ENCODE assay signal across 37 cellular contexts in genomic region chr3:151419806-151420205, GRCh38. TPM values are rescaled to one million over a fixed set of nuclear protein-coding genes. Genes with fewer than 3 reads are reported as not detected.
"Had no signal": no experiment of that assay in that cellular context is flagged by ENCODE, and none has a peak within 500 bp of the region (broad histone marks: within the 10 kb centered on the region; RNA-seq: fewer than 3 reads in every experiment).

No MANE protein-coding gene starts in this region.

- FAIRE-seq: astrocyte, TTC549 had no signal

- H3K27ac Mint-ChIP-seq: activated CD4-positive, alpha-beta memory T cell treated with anti-CD3 and anti-CD28 coated beads, Interleukin-2, amount 10 ng/mL, durations not matched to agents 7 days and 5 days; activated CD4-positive, alpha-beta T cell treated with anti-CD3 and anti-CD28 coated beads for 36 hours; activated CD4-positive, alpha-beta T cell treated with anti-CD3 and anti-CD28 coated beads, Interleukin-2, amount 10 ng/mL, durations not matched to agents 7 days and 5 days; activated CD8-positive, alpha-beta memory T cell treated with anti-CD3 and anti-CD28 coated beads, Interleukin-2, amount 10 ng/mL, durations not matched to agents 7 days and 5 days; activated CD8-positive, alpha-beta T cell treated with anti-CD3 and anti-CD28 coated beads, Interleukin-2, amount 10 ng/mL, durations not matched to agents 7 days and 5 days; activated naive CD4-positive, alpha-beta T cell treated with anti-CD3 and anti-CD28 coated beads for 36 hours; activated naive CD4-positive, alpha-beta T cell treated with anti-CD3 and anti-CD28 coated beads, Interleukin-2, amount 50 U/mL, for 72 hours; activated naive CD8-positive, alpha-beta T cell treated with anti-CD3 and anti-CD28 coated beads for 36 hours; activated T-cell treated with anti-CD3 and anti-CD28 coated beads, Interleukin-2, amount 50 U/mL, for 24 hours; activated T-helper 2 cell treated with anti-CD3 and anti-CD28 coated beads, Interferon-gamma antibody, Interleukin-2, Interleukin-4, amounts not matched to agents 10 μg/mL and 5 μg/mL and 100 μg/mL, durations not matched to agents 14 hours and 24 hours and 36 hours; T-helper 1 cell treated with Interleukin-12 subunit alpha and Interleukin-12 subunit beta and Interleukin-4 antibody, amounts not matched to agents 30 μg/mL and 1 μg/mL, for 36 hours; T-helper 2 cell treated with Interferon-gamma antibody and Interleukin-4, amounts not matched to agents 5 μg/mL and 100 μg/mL, for 36 hours had no signal

- H3K4me3 ChIP-seq: adrenal gland, body of pancreas, breast epithelium had no signal

- ATAC-seq: activated CD4-positive, alpha-beta T cell treated with anti-CD3 and anti-CD28 coated beads for 36 hours; activated CD4-positive, CD25-positive, alpha-beta regulatory T cell treated with anti-CD3 and anti-CD28 coated beads, Interleukin-2, amount 50 U/mL, for 24 hours; activated CD8-positive, alpha-beta memory T cell treated with anti-CD3 and anti-CD28 coated beads, Interleukin-2, amount 10 ng/mL, durations not matched to agents 7 days and 5 days; activated CD8-positive, alpha-beta T cell treated with anti-CD3 and anti-CD28 coated beads, Interleukin-2, amount 10 ng/mL, durations not matched to agents 7 days and 5 days; activated naive CD4-positive, alpha-beta T cell treated with anti-CD3 and anti-CD28 coated beads, Interleukin-2, amount 50 U/mL, for 72 hours; body of pancreas had no signal

- H3K9me3 ChIP-seq: adrenal gland, body of pancreas, breast epithelium had no signal

- H3K36me3 Mint-ChIP-seq: activated CD8-positive, alpha-beta memory T cell treated with anti-CD3 and anti-CD28 coated beads, Interleukin-2, amount 10 ng/mL, durations not matched to agents 7 days and 5 days; activated naive CD4-positive, alpha-beta T cell treated with anti-CD3 and anti-CD28 coated beads, Interleukin-2, amount 50 U/mL, for 72 hours; activated naive CD8-positive, alpha-beta T cell treated with anti-CD3 and anti-CD28 coated beads for 36 hours had no signal

- H3K4me1 Mint-ChIP-seq: activated CD4-positive, alpha-beta memory T cell treated with anti-CD3 and anti-CD28 coated beads, Interleukin-2, amount 10 ng/mL, durations not matched to agents 7 days and 5 days; activated CD4-positive, alpha-beta T cell treated with anti-CD3 and anti-CD28 coated beads for 36 hours; activated CD4-positive, alpha-beta T cell treated with anti-CD3 and anti-CD28 coated beads, Interleukin-2, amount 10 ng/mL, durations not matched to agents 7 days and 5 days; activated naive CD8-positive, alpha-beta T cell treated with anti-CD3 and anti-CD28 coated beads for 36 hours had no signal

- H3K27ac ChIP-seq: adrenal gland, body of pancreas, brain microvascular endothelial cell, breast epithelium, VCaP had no signal

- H3K4me1 ChIP-seq: body of pancreas, breast epithelium had no signal

- H3K36me3 ChIP-seq: adrenal gland, brain microvascular endothelial cell, breast epithelium had no signal

- H3K4me3 Mint-ChIP-seq: activated CD4-positive, alpha-beta memory T cell treated with anti-CD3 and anti-CD28 coated beads, Interleukin-2, amount 10 ng/mL, durations not matched to agents 7 days and 5 days; activated CD4-positive, alpha-beta T cell treated with anti-CD3 and anti-CD28 coated beads for 36 hours; activated CD4-positive, alpha-beta T cell treated with anti-CD3 and anti-CD28 coated beads, Interleukin-2, amount 10 ng/mL, durations not matched to agents 7 days and 5 days; activated CD8-positive, alpha-beta memory T cell treated with anti-CD3 and anti-CD28 coated beads, Interleukin-2, amount 10 ng/mL, durations not matched to agents 7 days and 5 days; activated CD8-positive, alpha-beta T cell treated with anti-CD3 and anti-CD28 coated beads, Interleukin-2, amount 10 ng/mL, durations not matched to agents 7 days and 5 days; activated naive CD4-positive, alpha-beta T cell treated with anti-CD3 and anti-CD28 coated beads for 36 hours; activated naive CD8-positive, alpha-beta T cell treated with anti-CD3 and anti-CD28 coated beads for 36 hours; activated T-cell treated with anti-CD3 and anti-CD28 coated beads, Interleukin-2, amount 50 U/mL, for 24 hours; T-helper 1 cell treated with Interleukin-12 subunit alpha and Interleukin-12 subunit beta and Interleukin-4 antibody, amounts not matched to agents 30 μg/mL and 1 μg/mL, for 36 hours; T-helper 2 cell treated with Interferon-gamma antibody and Interleukin-4, amounts not matched to agents 5 μg/mL and 100 μg/mL, for 36 hours had no signal

- H3K27me3 Mint-ChIP-seq: activated CD4-positive, alpha-beta memory T cell treated with anti-CD3 and anti-CD28 coated beads, Interleukin-2, amount 10 ng/mL, durations not matched to agents 7 days and 5 days; activated CD4-positive, alpha-beta T cell treated with anti-CD3 and anti-CD28 coated beads for 36 hours; activated CD4-positive, alpha-beta T cell treated with anti-CD3 and anti-CD28 coated beads, Interleukin-2, amount 10 ng/mL, durations not matched to agents 7 days and 5 days; activated naive CD8-positive, alpha-beta T cell treated with anti-CD3 and anti-CD28 coated beads for 36 hours; activated T-cell treated with anti-CD3 and anti-CD28 coated beads, Interleukin-2, amount 50 U/mL, for 24 hours had no signal

- H3K27me3 ChIP-seq: adrenal gland, body of pancreas, brain microvascular endothelial cell, breast epithelium had no signal

- H3K9me3 Mint-ChIP-seq: activated CD4-positive, alpha-beta memory T cell treated with anti-CD3 and anti-CD28 coated beads, Interleukin-2, amount 10 ng/mL, durations not matched to agents 7 days and 5 days; activated CD4-positive, alpha-beta T cell treated with anti-CD3 and anti-CD28 coated beads, Interleukin-2, amount 10 ng/mL, durations not matched to agents 7 days and 5 days; activated naive CD4-positive, alpha-beta T cell treated with anti-CD3 and anti-CD28 coated beads for 36 hours; activated naive CD4-positive, alpha-beta T cell treated with anti-CD3 and anti-CD28 coated beads, Interleukin-2, amount 50 U/mL, for 72 hours; activated naive CD8-positive, alpha-beta T cell treated with anti-CD3 and anti-CD28 coated beads for 36 hours; activated T-cell treated with anti-CD3 and anti-CD28 coated beads, Interleukin-2, amount 50 U/mL, for 24 hours; activated T-helper 2 cell treated with anti-CD3 and anti-CD28 coated beads, Interferon-gamma antibody, Interleukin-2, Interleukin-4, amounts not matched to agents 10 μg/mL and 5 μg/mL and 100 μg/mL, durations not matched to agents 14 hours and 24 hours and 36 hours; T-helper 1 cell treated with Interleukin-12 subunit alpha and Interleukin-12 subunit beta and Interleukin-4 antibody, amounts not matched to agents 30 μg/mL and 1 μg/mL, for 36 hours; T-helper 2 cell treated with Interferon-gamma antibody and Interleukin-4, amounts not matched to agents 5 μg/mL and 100 μg/mL, for 36 hours had no signal

- DNase-seq: activated CD4-positive, alpha-beta memory T cell treated with anti-CD3 and anti-CD28 coated beads, Interleukin-2, amount 10 ng/mL, durations not matched to agents 7 days and 5 days; activated CD4-positive, alpha-beta T cell treated with anti-CD3 and anti-CD28 coated beads for 1 hour; activated CD4-positive, alpha-beta T cell treated with anti-CD3 and anti-CD28 coated beads for 36 hours; activated CD4-positive, alpha-beta T cell treated with anti-CD3 and anti-CD28 coated beads for 48 hours; activated CD4-positive, alpha-beta T cell treated with anti-CD3 and anti-CD28 coated beads, Interleukin-2, amount 10 ng/mL, durations not matched to agents 7 days and 5 days; activated CD4-positive, alpha-beta T cell treated with anti-CD3 and anti-CD28 coated beads, Interleukin-2, amount 50 U/mL, for 48 hours; activated CD4-positive, CD25-positive, alpha-beta regulatory T cell; activated CD8-positive, alpha-beta memory T cell treated with anti-CD3 and anti-CD28 coated beads for 24 hours; activated CD8-positive, alpha-beta memory T cell treated with anti-CD3 and anti-CD28 coated beads, Interleukin-2, amount 10 ng/mL, durations not matched to agents 7 days and 5 days; activated CD8-positive, alpha-beta memory T cell treated with anti-CD3 and anti-CD28 coated beads, Interleukin-2, amount 50 U/mL, for 48 hours; activated CD8-positive, alpha-beta T cell treated with anti-CD3 and anti-CD28 coated beads, Interleukin-2, amount 10 ng/mL, durations not matched to agents 7 days and 5 days; activated effector memory CD4-positive, alpha-beta T cell treated with Interleukin-2 at 50 U/mL for 16 hours; activated gamma-delta T cell treated with Interleukin-2 at 50 U/mL for 16 hours; activated naive CD4-positive, alpha-beta T cell; activated naive CD4-positive, alpha-beta T cell treated with anti-CD3 and anti-CD28 coated beads for 36 hours; activated naive CD4-positive, alpha-beta T cell treated with anti-CD3 and anti-CD28 coated beads, Interleukin-2, amount 50 U/mL, for 16 hours; activated naive CD8-positive, alpha-beta T cell treated with anti-CD3 and anti-CD28 coated beads for 36 hours; activated T-cell treated with anti-CD3 and anti-CD28 coated beads, Interleukin-2, amount 50 U/mL, for 24 hours; activated T-cell treated with anti-CD3 and anti-CD28 coated beads, Interleukin-2, amount 50 U/mL, for 48 hours; adrenal gland; amniotic stem cell; aorta; body of pancreas; brain microvascular endothelial cell; central memory CD4-positive, alpha-beta T cell; T-helper 1 cell; T-helper 2 cell; T-helper 9 cell had no signal

RNA-seq across cellular contexts. Expression of gene P2RY12, which starts 35.3 kb away (rescaled TPM):
- total RNA-seq: activated CD4-positive, alpha-beta memory T cell treated with anti-CD3 and anti-CD28 coated beads, Interleukin-2, amount 10 ng/mL, durations not matched to agents 7 days and 5 days; activated CD4-positive, alpha-beta T cell treated with anti-CD3 and anti-CD28 coated beads for 36 hours; activated CD4-positive, alpha-beta T cell treated with anti-CD3 and anti-CD28 coated beads, Interleukin-2, amount 10 ng/mL, durations not matched to agents 7 days and 5 days; activated CD8-positive, alpha-beta memory T cell treated with anti-CD3 and anti-CD28 coated beads, Interleukin-2, amount 10 ng/mL, durations not matched to agents 7 days and 5 days; activated CD8-positive, alpha-beta T cell treated with anti-CD3 and anti-CD28 coated beads, Interleukin-2, amount 10 ng/mL, durations not matched to agents 7 days and 5 days; activated naive CD4-positive, alpha-beta T cell treated with anti-CD3 and anti-CD28 coated beads for 36 hours; activated naive CD4-positive, alpha-beta T cell treated with anti-CD3 and anti-CD28 coated beads, Interleukin-2, amount 50 U/mL, for 72 hours; activated naive CD8-positive, alpha-beta T cell treated with anti-CD3 and anti-CD28 coated beads for 36 hours; activated T-helper 2 cell treated with anti-CD3 and anti-CD28 coated beads, Interferon-gamma antibody, Interleukin-2, Interleukin-4, amounts not matched to agents 10 μg/mL and 5 μg/mL and 100 μg/mL, durations not matched to agents 14 hours and 24 hours and 36 hours; astrocyte had no signal

RNA-seq across cellular contexts. Expression of gene IGSF10, which starts 41.1 kb away (rescaled TPM):
- total RNA-seq: activated CD4-positive, alpha-beta memory T cell treated with anti-CD3 and anti-CD28 coated beads, Interleukin-2, amount 10 ng/mL, durations not matched to agents 7 days and 5 days; activated CD4-positive, alpha-beta T cell treated with anti-CD3 and anti-CD28 coated beads for 36 hours; activated CD4-positive, alpha-beta T cell treated with anti-CD3 and anti-CD28 coated beads, Interleukin-2, amount 10 ng/mL, durations not matched to agents 7 days and 5 days; activated CD8-positive, alpha-beta memory T cell treated with anti-CD3 and anti-CD28 coated beads, Interleukin-2, amount 10 ng/mL, durations not matched to agents 7 days and 5 days; activated CD8-positive, alpha-beta T cell treated with anti-CD3 and anti-CD28 coated beads, Interleukin-2, amount 10 ng/mL, durations not matched to agents 7 days and 5 days; activated naive CD4-positive, alpha-beta T cell treated with anti-CD3 and anti-CD28 coated beads for 36 hours; activated naive CD4-positive, alpha-beta T cell treated with anti-CD3 and anti-CD28 coated beads, Interleukin-2, amount 50 U/mL, for 72 hours; activated naive CD8-positive, alpha-beta T cell treated with anti-CD3 and anti-CD28 coated beads for 36 hours; activated T-helper 2 cell treated with anti-CD3 and anti-CD28 coated beads, Interferon-gamma antibody, Interleukin-2, Interleukin-4, amounts not matched to agents 10 μg/mL and 5 μg/mL and 100 μg/mL, durations not matched to agents 14 hours and 24 hours and 36 hours had no signal
